Comparison of ENCODE assay signal across 24 cellular contexts in genomic region chr6:3316363-3316762, GRCh38.
"Had no signal": no experiment of that assay in that cellular context is flagged by ENCODE, and none has a peak within 500 bp of the region (broad histone marks: within the 10 kb centered on the region; RNA-seq: fewer than 3 reads in every experiment).

No MANE protein-coding gene starts in this region.

- H3K9me3 Mint-ChIP-seq: activated naive CD4-positive, alpha-beta T cell treated with anti-CD3 and anti-CD28 coated beads for 36 hours; activated T-cell treated with anti-CD3 and anti-CD28 coated beads, Interleukin-2, amount 50 U/mL, for 4 hours; brain; IgD-negative memory B cell; T-helper 1 cell treated with Interleukin-12 subunit alpha and Interleukin-12 subunit beta and Interleukin-4 antibody, amounts not matched to agents 30 μg/mL and 1 μg/mL, for 36 hours; WTC11 had no signal

- H3K36me3 Mint-ChIP-seq: IgD-negative memory B cell had no signal

- H3K36me3 ChIP-seq: MG63 had no signal

- H3K27ac Mint-ChIP-seq: activated CD8-positive, alpha-beta T cell treated with anti-CD3 and anti-CD28 coated beads, Interleukin-2, amount 10 ng/mL, durations not matched to agents 7 days and 5 days; activated naive CD4-positive, alpha-beta T cell treated with anti-CD3 and anti-CD28 coated beads for 36 hours; activated naive CD8-positive, alpha-beta T cell; IgD-negative memory B cell; T-helper 1 cell treated with Interleukin-12 subunit alpha and Interleukin-12 subunit beta and Interleukin-4 antibody, amounts not matched to agents 30 μg/mL and 1 μg/mL, for 36 hours; WTC11 had no signal

- FAIRE-seq: astrocyte, RCC 7860 had no signal

- DNase-seq: activated CD4-positive, alpha-beta T cell treated with anti-CD3 and anti-CD28 coated beads for 48 hours; activated CD4-positive, alpha-beta T cell treated with anti-CD3 and anti-CD28 coated beads, Interleukin-2, amount 50 U/mL, for 4 hours; activated CD4-positive, CD25-positive, alpha-beta regulatory T cell treated with anti-CD3 and anti-CD28 coated beads, Interleukin-2, amount 50 U/mL, for 72 hours; activated CD8-positive, alpha-beta T cell treated with anti-CD3 and anti-CD28 coated beads, Interleukin-2, amount 10 ng/mL, durations not matched to agents 7 days and 5 days; activated gamma-delta T cell; activated naive CD4-positive, alpha-beta T cell treated with anti-CD3 and anti-CD28 coated beads for 36 hours; activated T-cell treated with anti-CD3 and anti-CD28 coated beads, Interleukin-2, amount 50 U/mL, for 4 hours; amygdala; MG63; MV-4-11; NCI-H1092 treated with DMSO at 0.1 percent for 48 hours; NCI-H1436; NCI-H1694 treated with DMSO at 0.1 percent for 48 hours; NCI-H2029 treated with DMSO at 0.1 percent for 48 hours; NCI-H446; PC-3; SHP77 had no signal

- H3K27me3 Mint-ChIP-seq: activated naive CD8-positive, alpha-beta T cell; brain had no signal

- H3K27me3 ChIP-seq: MG63 had no signal

- H3K4me3 ChIP-seq: MG63 had no signal

- H3K9me3 ChIP-seq: MG63 had no signal

- H3K4me3 Mint-ChIP-seq: activated CD8-positive, alpha-beta T cell treated with anti-CD3 and anti-CD28 coated beads, Interleukin-2, amount 10 ng/mL, durations not matched to agents 7 days and 5 days; activated naive CD4-positive, alpha-beta T cell treated with anti-CD3 and anti-CD28 coated beads for 36 hours; activated naive CD8-positive, alpha-beta T cell; activated T-cell treated with anti-CD3 and anti-CD28 coated beads, Interleukin-2, amount 50 U/mL, for 4 hours; brain; IgD-negative memory B cell; T-helper 1 cell treated with Interleukin-12 subunit alpha and Interleukin-12 subunit beta and Interleukin-4 antibody, amounts not matched to agents 30 μg/mL and 1 μg/mL, for 36 hours; WTC11 had no signal

- ATAC-seq: activated CD8-positive, alpha-beta T cell treated with anti-CD3 and anti-CD28 coated beads, Interleukin-2, amount 10 ng/mL, durations not matched to agents 7 days and 5 days; activated T-cell treated with anti-CD3 and anti-CD28 coated beads, Interleukin-2, amount 50 U/mL, for 4 hours; PC-3; WTC11 had no signal
